14 cellular contexts compared by ENCODE assay signal in genomic region chr12:29343022-29343799, GRCh38.
"Had no signal": no experiment of that assay in that cellular context is flagged by ENCODE, and none has a peak within 500 bp of the region (broad histone marks: within the 10 kb centered on the region; RNA-seq: fewer than 3 reads in every experiment).

No MANE protein-coding gene starts in this region.

- DNase-seq: activated CD4-positive, alpha-beta T cell treated with anti-CD3 and anti-CD28 coated beads, Interleukin-2, amount 50 U/mL, for 4 hours; activated naive CD4-positive, alpha-beta T cell treated with anti-CD3 and anti-CD28 coated beads for 36 hours; aorta; effector CD4-positive, alpha-beta T cell; left colon; stimulated activated CD4-positive, alpha-beta T cell treated with anti-CD3 and anti-CD28 coated beads, Interleukin-12 subunit alpha, Interleukin-12 subunit beta, amount 100 ng/mL, for 4 hours; stimulated activated CD4-positive, alpha-beta T cell treated with anti-CD3 and anti-CD28 coated beads, Interleukin-1b, Interleukin-23, amount 100 ng/mL, for 48 hours; stimulated activated naive CD4-positive, alpha-beta T cell treated with Interleukin-2 at 50 U/mL for 16 hours; substantia nigra; tibial artery; uterus had no signal

- H3K27me3 ChIP-seq: hepatocyte, tibial artery, uterus had no signal

- H3K4me2 ChIP-seq: hepatocyte had no signal

- H3K36me3 ChIP-seq: uterus had no signal

- H3K9ac ChIP-seq: parathyroid adenoma had no signal

- H2AFZ ChIP-seq: hepatocyte, parathyroid adenoma had no signal

- H3K27ac ChIP-seq: hepatocyte, parathyroid adenoma, tibial artery, uterus had no signal

- ATAC-seq: left colon had no signal

- H3K79me2 ChIP-seq: hepatocyte, parathyroid adenoma had no signal

- H3K4me1 ChIP-seq: parathyroid adenoma, tibial artery, uterus had no signal

- H3K9me3 ChIP-seq: tibial artery, uterus had no signal

- H3K4me3 ChIP-seq: hepatocyte, lung, tibial artery, uterus had no signal
